Comparison of ENCODE assay signal across 1 cellular context in the genomic region with DNA sequence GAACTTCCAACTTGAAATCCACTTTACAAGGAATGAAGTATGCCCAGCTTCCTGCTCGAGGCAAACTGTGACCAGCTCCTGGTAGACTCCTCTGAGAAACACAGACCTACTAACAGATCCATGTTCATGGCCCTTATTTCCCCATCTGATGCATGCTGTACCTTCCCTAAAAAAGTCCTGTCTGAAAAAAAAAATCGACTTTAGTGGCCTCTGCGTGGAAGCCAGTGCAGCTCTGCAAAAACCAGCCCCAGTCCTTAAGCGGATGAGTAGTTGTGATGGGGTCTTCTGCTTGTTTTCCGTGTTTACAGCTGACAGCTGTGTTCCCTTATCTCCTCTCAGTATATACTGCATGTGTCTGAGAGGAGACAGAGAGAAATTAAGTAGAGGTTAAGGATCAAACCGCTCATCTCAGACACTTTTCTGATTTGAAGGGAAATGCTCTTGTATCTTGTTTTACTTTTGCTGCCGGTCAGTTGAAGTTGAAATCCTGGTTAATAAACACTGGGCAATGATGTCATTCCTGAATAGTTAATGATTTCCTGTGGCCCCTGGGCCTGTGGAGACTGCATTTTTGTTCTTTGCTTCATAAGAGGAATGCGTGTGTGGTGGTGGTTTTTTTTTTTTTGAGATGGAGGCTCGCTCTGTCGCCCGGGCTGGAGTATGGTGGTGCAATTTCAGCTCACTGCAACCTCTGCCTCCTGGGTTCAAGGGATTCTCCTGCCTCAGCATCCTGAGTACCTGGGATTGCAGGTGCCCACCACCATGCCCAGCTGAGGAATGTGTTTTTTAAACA.
TF ChIP-seq lines count a peak whose summit lies in the region.

No MANE protein-coding gene starts in this region.

TF ChIP-seq in HepG2, 621 proteins besides CTCF, POLR2A, EP300 and RAD21 (continued from another document and continues in another):
- TF ChIP-seq, protein P1, sequence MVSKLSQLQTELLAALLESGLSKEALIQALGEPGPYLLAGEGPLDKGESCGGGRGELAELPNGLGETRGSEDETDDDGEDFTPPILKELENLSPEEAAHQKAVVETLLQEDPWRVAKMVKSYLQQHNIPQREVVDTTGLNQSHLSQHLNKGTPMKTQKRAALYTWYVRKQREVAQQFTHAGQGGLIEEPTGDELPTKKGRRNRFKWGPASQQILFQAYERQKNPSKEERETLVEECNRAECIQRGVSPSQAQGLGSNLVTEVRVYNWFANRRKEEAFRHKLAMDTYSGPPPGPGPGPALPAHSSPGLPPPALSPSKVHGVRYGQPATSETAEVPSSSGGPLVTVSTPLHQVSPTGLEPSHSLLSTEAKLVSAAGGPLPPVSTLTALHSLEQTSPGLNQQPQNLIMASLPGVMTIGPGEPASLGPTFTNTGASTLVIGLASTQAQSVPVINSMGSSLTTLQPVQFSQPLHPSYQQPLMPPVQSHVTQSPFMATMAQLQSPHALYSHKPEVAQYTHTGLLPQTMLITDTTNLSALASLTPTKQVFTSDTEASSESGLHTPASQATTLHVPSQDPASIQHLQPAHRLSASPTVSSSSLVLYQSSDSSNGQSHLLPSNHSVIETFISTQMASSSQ (IDR thresholded peaks at IDR 0.05; ENCODE audit: low read depth), result peak; percentile 78
- TF ChIP-seq, protein P1 (CRISPR knock-in tag; IDR thresholded peaks at IDR 0.05; ENCODE audit: borderline replicate concordance), result peak; percentile 81; the same call in 1 of the 2 replicates
- peak; percentile 5; the same call in 1 of the 2 replicates for TF ChIP-seq FOSL2 (CRISPR knock-in tag; IDR thresholded peaks at IDR 0.05)
- TF ChIP-seq SCMH1 (CRISPR knock-in tag; IDR thresholded peaks at IDR 0.05; ENCODE audit: borderline replicate concordance), result no peak
- TF ChIP-seq CEBPB (IDR thresholded peaks at IDR 0.05; ENCODE audit: borderline replicate concordance, low read depth, low read length), result peak; percentile 6; the same call in 1 of the 2 replicates
- TF ChIP-seq TEAD3 (CRISPR knock-in tag; optimal IDR thresholded peaks at IDR 0.05; ENCODE audit: borderline replicate concordance), result no peak
- TF ChIP-seq GFI1 (CRISPR knock-in tag; IDR thresholded peaks at IDR 0.05; ENCODE audit: borderline replicate concordance), result 0 out of 2 replicates have a peak, but pooled peaks have one; percentile 43
- TF ChIP-seq PAXIP1 (CRISPR knock-in tag; conservative IDR thresholded peaks at IDR 0.05), result peak; percentile 34; the same call in 1 of the 2 replicates
- TF ChIP-seq ZNF7 (CRISPR knock-in tag; IDR thresholded peaks at IDR 0.05), result no peak
- TF ChIP-seq SOX6 (IDR thresholded peaks at IDR 0.05), result no peak
- peak; percentile 39; the same call in 1 of the 2 replicates for TF ChIP-seq SOX6 (CRISPR knock-in tag; IDR thresholded peaks at IDR 0.05)
- TF ChIP-seq ETV5 (CRISPR knock-in tag; IDR thresholded peaks at IDR 0.05; ENCODE audit: borderline replicate concordance), result peak; percentile 12; the same call in 1 of the 2 replicates
- peak; percentile 38; the same call in 1 of the 2 replicates for TF ChIP-seq GATAD2A (CRISPR knock-in tag; IDR thresholded peaks at IDR 0.05)
- no peak for TF ChIP-seq REPIN1 (CRISPR knock-in tag; IDR thresholded peaks at IDR 0.05; ENCODE audit: borderline replicate concordance, low read depth)
- TF ChIP-seq TFAP4 (IDR thresholded peaks at IDR 0.05; ENCODE audit: borderline replicate concordance, low read depth), result peak; percentile 47; the same call in 1 of the 2 replicates
- TF ChIP-seq GABPA (IDR thresholded peaks at IDR 0.05; ENCODE audit: low read depth, low read length), result no peak
- TF ChIP-seq GABPA (CRISPR knock-in tag; IDR thresholded peaks at IDR 0.05; ENCODE audit: low read depth), result peak; percentile 32; the same call in 1 of the 2 replicates
- TF ChIP-seq ZNF354B (CRISPR knock-in tag; IDR thresholded peaks at IDR 0.05), result no peak
- TF ChIP-seq, protein P2, sequence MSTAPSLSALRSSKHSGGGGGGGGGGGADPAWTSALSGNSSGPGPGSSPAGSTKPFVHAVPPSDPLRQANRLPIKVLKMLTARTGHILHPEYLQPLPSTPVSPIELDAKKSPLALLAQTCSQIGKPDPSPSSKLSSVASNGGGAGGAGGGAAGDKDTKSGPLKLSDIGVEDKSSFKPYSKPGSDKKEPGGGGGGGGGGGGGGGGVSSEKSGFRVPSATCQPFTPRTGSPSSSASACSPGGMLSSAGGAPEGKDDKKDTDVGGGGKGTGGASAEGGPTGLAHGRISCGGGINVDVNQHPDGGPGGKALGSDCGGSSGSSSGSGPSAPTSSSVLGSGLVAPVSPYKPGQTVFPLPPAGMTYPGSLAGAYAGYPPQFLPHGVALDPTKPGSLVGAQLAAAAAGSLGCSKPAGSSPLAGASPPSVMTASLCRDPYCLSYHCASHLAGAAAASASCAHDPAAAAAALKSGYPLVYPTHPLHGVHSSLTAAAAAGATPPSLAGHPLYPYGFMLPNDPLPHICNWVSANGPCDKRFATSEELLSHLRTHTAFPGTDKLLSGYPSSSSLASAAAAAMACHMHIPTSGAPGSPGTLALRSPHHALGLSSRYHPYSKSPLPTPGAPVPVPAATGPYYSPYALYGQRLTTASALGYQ (CRISPR knock-in tag; IDR thresholded peaks at IDR 0.05), result no peak
- TF ChIP-seq, protein P3, sequence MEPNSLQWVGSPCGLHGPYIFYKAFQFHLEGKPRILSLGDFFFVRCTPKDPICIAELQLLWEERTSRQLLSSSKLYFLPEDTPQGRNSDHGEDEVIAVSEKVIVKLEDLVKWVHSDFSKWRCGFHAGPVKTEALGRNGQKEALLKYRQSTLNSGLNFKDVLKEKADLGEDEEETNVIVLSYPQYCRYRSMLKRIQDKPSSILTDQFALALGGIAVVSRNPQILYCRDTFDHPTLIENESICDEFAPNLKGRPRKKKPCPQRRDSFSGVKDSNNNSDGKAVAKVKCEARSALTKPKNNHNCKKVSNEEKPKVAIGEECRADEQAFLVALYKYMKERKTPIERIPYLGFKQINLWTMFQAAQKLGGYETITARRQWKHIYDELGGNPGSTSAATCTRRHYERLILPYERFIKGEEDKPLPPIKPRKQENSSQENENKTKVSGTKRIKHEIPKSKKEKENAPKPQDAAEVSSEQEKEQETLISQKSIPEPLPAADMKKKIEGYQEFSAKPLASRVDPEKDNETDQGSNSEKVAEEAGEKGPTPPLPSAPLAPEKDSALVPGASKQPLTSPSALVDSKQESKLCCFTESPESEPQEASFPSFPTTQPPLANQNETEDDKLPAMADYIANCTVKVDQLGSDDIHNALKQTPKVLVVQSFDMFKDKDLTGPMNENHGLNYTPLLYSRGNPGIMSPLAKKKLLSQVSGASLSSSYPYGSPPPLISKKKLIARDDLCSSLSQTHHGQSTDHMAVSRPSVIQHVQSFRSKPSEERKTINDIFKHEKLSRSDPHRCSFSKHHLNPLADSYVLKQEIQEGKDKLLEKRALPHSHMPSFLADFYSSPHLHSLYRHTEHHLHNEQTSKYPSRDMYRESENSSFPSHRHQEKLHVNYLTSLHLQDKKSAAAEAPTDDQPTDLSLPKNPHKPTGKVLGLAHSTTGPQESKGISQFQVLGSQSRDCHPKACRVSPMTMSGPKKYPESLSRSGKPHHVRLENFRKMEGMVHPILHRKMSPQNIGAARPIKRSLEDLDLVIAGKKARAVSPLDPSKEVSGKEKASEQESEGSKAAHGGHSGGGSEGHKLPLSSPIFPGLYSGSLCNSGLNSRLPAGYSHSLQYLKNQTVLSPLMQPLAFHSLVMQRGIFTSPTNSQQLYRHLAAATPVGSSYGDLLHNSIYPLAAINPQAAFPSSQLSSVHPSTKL (CRISPR knock-in tag; IDR thresholded peaks at IDR 0.05), result peak; percentile 33; the same call in 1 of the 2 replicates
- peak; percentile 60 for TF ChIP-seq PHF21A (CRISPR knock-in tag; IDR thresholded peaks at IDR 0.05)
- TF ChIP-seq, protein P4, sequence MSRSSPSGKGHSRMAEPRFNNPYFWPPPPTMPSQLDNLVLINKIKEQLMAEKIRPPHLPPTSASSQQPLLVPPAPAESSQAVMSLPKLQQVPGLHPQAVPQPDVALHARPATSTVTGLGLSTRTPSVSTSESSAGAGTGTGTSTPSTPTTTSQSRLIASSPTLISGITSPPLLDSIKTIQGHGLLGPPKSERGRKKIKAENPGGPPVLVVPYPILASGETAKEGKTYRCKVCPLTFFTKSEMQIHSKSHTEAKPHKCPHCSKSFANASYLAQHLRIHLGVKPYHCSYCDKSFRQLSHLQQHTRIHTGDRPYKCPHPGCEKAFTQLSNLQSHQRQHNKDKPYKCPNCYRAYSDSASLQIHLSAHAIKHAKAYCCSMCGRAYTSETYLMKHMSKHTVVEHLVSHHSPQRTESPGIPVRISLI (CRISPR knock-in tag; IDR thresholded peaks at IDR 0.05; ENCODE audit: borderline replicate concordance), result peak; percentile 94
- no peak for TF ChIP-seq CREB1 (IDR thresholded peaks at IDR 0.05)
- TF ChIP-seq CREB1 (CRISPR knock-in tag; IDR thresholded peaks at IDR 0.05), result peak; percentile 39; the same call in 1 of the 2 replicates
- peak; percentile 18; the same call in 1 of the 2 replicates for TF ChIP-seq CEBPG (CRISPR knock-in tag; IDR thresholded peaks at IDR 0.05)
- peak; percentile 33; the same call in 1 of the 2 replicates for TF ChIP-seq SOX5 (CRISPR knock-in tag; IDR thresholded peaks at IDR 0.05; ENCODE audit: borderline replicate concordance)
- 0 out of 2 replicates have a peak, but pooled peaks have one; percentile 10 for TF ChIP-seq ZBTB43 (CRISPR knock-in tag; conservative IDR thresholded peaks at IDR 0.05)
- peak; percentile 93 for TF ChIP-seq ATF7 (IDR thresholded peaks at IDR 0.05)
- TF ChIP-seq ATF7 (CRISPR knock-in tag; IDR thresholded peaks at IDR 0.05), result no peak
- peak; percentile 40; the same call in 1 of the 2 replicates for TF ChIP-seq MIXL1 (CRISPR knock-in tag; IDR thresholded peaks at IDR 0.05)
- TF ChIP-seq, protein P5, sequence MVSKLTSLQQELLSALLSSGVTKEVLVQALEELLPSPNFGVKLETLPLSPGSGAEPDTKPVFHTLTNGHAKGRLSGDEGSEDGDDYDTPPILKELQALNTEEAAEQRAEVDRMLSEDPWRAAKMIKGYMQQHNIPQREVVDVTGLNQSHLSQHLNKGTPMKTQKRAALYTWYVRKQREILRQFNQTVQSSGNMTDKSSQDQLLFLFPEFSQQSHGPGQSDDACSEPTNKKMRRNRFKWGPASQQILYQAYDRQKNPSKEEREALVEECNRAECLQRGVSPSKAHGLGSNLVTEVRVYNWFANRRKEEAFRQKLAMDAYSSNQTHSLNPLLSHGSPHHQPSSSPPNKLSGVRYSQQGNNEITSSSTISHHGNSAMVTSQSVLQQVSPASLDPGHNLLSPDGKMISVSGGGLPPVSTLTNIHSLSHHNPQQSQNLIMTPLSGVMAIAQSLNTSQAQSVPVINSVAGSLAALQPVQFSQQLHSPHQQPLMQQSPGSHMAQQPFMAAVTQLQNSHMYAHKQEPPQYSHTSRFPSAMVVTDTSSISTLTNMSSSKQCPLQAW (CRISPR knock-in tag; IDR thresholded peaks at IDR 0.05), result peak; percentile 87; the same call in 1 of the 2 replicates
- TF ChIP-seq NR2F6 (IDR thresholded peaks at IDR 0.05), result no peak
- TF ChIP-seq NR2F6 (CRISPR knock-in tag; IDR thresholded peaks at IDR 0.05), result 0 out of 2 replicates have a peak, but pooled peaks have one; percentile 12
- TF ChIP-seq KAT8 (CRISPR knock-in tag; IDR thresholded peaks at IDR 0.05), result peak; percentile 39; the same call in 1 of the 2 replicates
- TF ChIP-seq SAP130 (CRISPR knock-in tag; IDR thresholded peaks at IDR 0.05; ENCODE audit: low read depth), result peak; percentile 58; the same call in 1 of the 2 replicates
- no peak for TF ChIP-seq MED8 (CRISPR knock-in tag; IDR thresholded peaks at IDR 0.05; ENCODE audit: insufficient replicate concordance)
- 0 out of 2 replicates have a peak, but pooled peaks have one; percentile 12 for TF ChIP-seq YEATS4 (CRISPR knock-in tag; IDR thresholded peaks at IDR 0.05; ENCODE audit: borderline replicate concordance)
